In the genomic region with DNA sequence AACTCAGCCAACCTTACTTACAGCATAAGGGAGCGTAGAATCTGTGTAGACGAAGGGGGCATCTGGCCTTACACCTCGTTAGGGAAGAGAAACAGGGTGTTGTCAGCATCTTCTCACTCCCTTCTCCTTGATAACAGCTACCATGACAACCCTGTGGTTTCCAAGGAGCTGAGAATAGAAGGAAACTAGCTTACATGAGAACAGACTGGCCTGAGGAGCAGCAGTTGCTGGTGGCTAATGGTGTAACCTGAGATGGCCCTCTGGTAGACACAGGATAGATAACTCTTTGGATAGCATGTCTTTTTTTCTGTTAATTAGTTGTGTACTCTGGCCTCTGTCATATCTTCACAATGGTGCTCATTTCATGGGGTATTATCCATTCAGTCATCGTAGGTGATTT, we compare ENCODE assay signal across 23 cellular contexts. TPM values are rescaled to one million over a fixed set of nuclear protein-coding genes. Genes with fewer than 3 reads are reported as not detected.
DNase-seq lines count a peak whose midpoint lies in the region; ATAC-seq and TF ChIP-seq lines count a peak whose summit lies in the region.
"Had no signal": no experiment of that assay in that cellular context is flagged by ENCODE, and none has a peak within 500 bp of the region (broad histone marks: within the 10 kb centered on the region; RNA-seq: fewer than 3 reads in every experiment).

No MANE protein-coding gene starts in this region.

- H3K9me1 ChIP-seq in IMR-90 (ENCODE audit: insufficient read depth, low read length), result 0 out of 2 replicates have a peak, but pooled peaks cover 3% of the 10 kb centered on the region

- no peak overlapping the region for H3K4me3 ChIP-seq in IMR-90 (ENCODE audit: insufficient read depth, low read depth, low read length)
- no peak overlapping the region for H3K4me3 ChIP-seq in thyroid gland (replicated peaks in 1 of 3)
- no peak overlapping the region for H3K4me3 ChIP-seq in testis
- H3K4me3 ChIP-seq: esophagus muscularis mucosa, gastroesophageal sphincter, left ventricle myocardium inferior had no signal

- peaks cover 0 to 2% (median 0%) of the 10 kb centered on the region in 5 donors for H3K27me3 Mint-ChIP-seq in naive thymus-derived CD8-positive, alpha-beta T cell

- H2AK9ac ChIP-seq in IMR-90 (replicated peaks; ENCODE audit: low read depth, low read length, poor library complexity), result no peak overlapping the region

- TF ChIP-seq POLR2A in IMR-90 (IDR thresholded peaks at IDR 0.05; ENCODE audit: low read depth, low read length) (no peak), thyroid gland (IDR thresholded peaks at IDR 0.05) (no peak), testis (IDR thresholded peaks at IDR 0.05) (no peak)

- no TSS peak for BruUV-seq in IMR-90 (replicated peaks; lab: Mats Ljungman, UMichigan)

- no peak overlapping the region for H2BK5ac ChIP-seq in IMR-90 (ENCODE audit: low read depth, low read length, poor library complexity, severe bottlenecking)

- no peak overlapping the region for H3K14ac ChIP-seq in IMR-90 (replicated peaks; ENCODE audit: low read depth, low read length)

- no peak overlapping the region for H4K5ac ChIP-seq in IMR-90 (ENCODE audit: low read depth, low read length)

- no CpG with 5 or more reads among the region's 4 CpGs for WGBS in IMR-90 (ENCODE audit: extremely low coverage in 2 of 2, insufficient read length in 1 of 2), 2 experiments
- WGBS in thyroid gland, 2 donors, result 95 to 100% methylated on average over 4 of the region's 4 CpGs
- 78 to 100% methylated on average over 4 of the region's 4 CpGs for WGBS in testis, 2 donors

- no peak overlapping the region for H3K4me2 ChIP-seq in IMR-90 (ENCODE audit: low read depth, low read length)

- H3K56ac ChIP-seq in IMR-90 (ENCODE audit: extremely low read depth, insufficient read depth, low read length), result no peak overlapping the region

- H3K4me1 Mint-ChIP-seq in naive thymus-derived CD8-positive, alpha-beta T cell, result peaks cover 0 to 12% (median 0%) of the 10 kb centered on the region in 4 donors

- no peak overlapping the region for H4K91ac ChIP-seq in IMR-90 (ENCODE audit: insufficient read depth, low read depth, low read length)

- H2BK15ac ChIP-seq in IMR-90 (ENCODE audit: low read depth, low read length), result no peak overlapping the region

- H3K79me1 ChIP-seq in IMR-90 (ENCODE audit: low read depth in 1 of 2, low read length in 2 of 2), result no peaks in the 10 kb centered on the region

- H3K4ac ChIP-seq in IMR-90 (ENCODE audit: low read depth, low read length), result no peak overlapping the region

- H3K27me3 ChIP-seq in IMR-90 (ENCODE audit: control insufficient read depth, insufficient read depth, low read length) (peaks cover 18% of the 10 kb centered on the region), thyroid gland (no peaks in the 10 kb centered on the region), testis (no peaks in the 10 kb centered on the region)
- H3K27me3 ChIP-seq: esophagus muscularis mucosa, gastroesophageal sphincter had no signal

- no peak overlapping the region for H3K4me3 Mint-ChIP-seq in naive thymus-derived CD8-positive, alpha-beta T cell
- H3K4me3 Mint-ChIP-seq: activated CD4-positive, alpha-beta memory T cell treated with anti-CD3 and anti-CD28 coated beads for 36 hours; CD8-positive, alpha-beta T cell had no signal

- H2BK20ac ChIP-seq in IMR-90 (ENCODE audit: low read depth, low read length), result 0 out of 2 replicates have a peak overlapping the region, but pooled peaks have one; percentile 3

- H3K27ac Mint-ChIP-seq in naive thymus-derived CD8-positive, alpha-beta T cell, result no peak overlapping the region
- H3K27ac Mint-ChIP-seq: activated CD4-positive, alpha-beta memory T cell treated with anti-CD3 and anti-CD28 coated beads for 36 hours; CD8-positive, alpha-beta T cell had no signal

- CTCF ChIA-PET in IMR-90 (lab: Yijun Ruan, JAX), result no interaction called here

- no peaks in the 10 kb centered on the region for H3K36me3 Mint-ChIP-seq in naive thymus-derived CD8-positive, alpha-beta T cell
- H3K36me3 Mint-ChIP-seq: activated CD4-positive, alpha-beta memory T cell treated with anti-CD3 and anti-CD28 coated beads for 36 hours; CD8-positive, alpha-beta T cell had no signal

- dilution Hi-C loops in IMR-90 (cut with HindIII; ENCODE audit: low sequenced_read_pairs, unreplicated experiment), result no loop called here

- no peak overlapping the region for H2AFZ ChIP-seq in IMR-90 (replicated peaks; ENCODE audit: low read length, poor library complexity)

- H3K23ac ChIP-seq in IMR-90 (ENCODE audit: low read depth, low read length), result no peak overlapping the region

- H3K9ac ChIP-seq in IMR-90 (ENCODE audit: low read depth, low read length), result no peak overlapping the region

- H3K4me1 ChIP-seq in IMR-90 (ENCODE audit: control insufficient read depth, insufficient read depth, low read length) (peaks cover 9% of the 10 kb centered on the region; the same call in 1 of the 2 replicates), thyroid gland (no peaks in the 10 kb centered on the region), testis (peaks cover 3% of the 10 kb centered on the region)
- H3K4me1 ChIP-seq: esophagus muscularis mucosa, gastroesophageal sphincter, left ventricle myocardium inferior had no signal

- TF ChIP-seq CTCF in IMR-90 (conservative IDR thresholded peaks at IDR 0.05; ENCODE audit: low read depth, low read length) (no peak), thyroid gland (IDR thresholded peaks at IDR 0.05) (no peak), testis (IDR thresholded peaks at IDR 0.05) (no peak)

- no peak for TF ChIP-seq RAD21 in IMR-90 (IDR thresholded peaks at IDR 0.05; ENCODE audit: low read length)

- no peak overlapping the region for H3K18ac ChIP-seq in IMR-90 (ENCODE audit: low read depth, low read length)

- H3K36me3 ChIP-seq in IMR-90 (ENCODE audit: control insufficient read depth, insufficient read depth, low read length), result no peaks in the 10 kb centered on the region
- H3K36me3 ChIP-seq in thyroid gland, result no peaks in the 10 kb centered on the region
- H3K36me3 ChIP-seq in testis (ENCODE audit: low read depth, missing control alignments), result no peaks in the 10 kb centered on the region
- H3K36me3 ChIP-seq: esophagus muscularis mucosa, gastroesophageal sphincter, left ventricle myocardium inferior, WERI-Rb-1 had no signal

- no peak overlapping the region for H4K8ac ChIP-seq in IMR-90 (ENCODE audit: low read depth in 2 of 2, low read length in 2 of 2)

- H2BK120ac ChIP-seq in IMR-90 (ENCODE audit: low read depth, low read length), result no peak overlapping the region

- no peaks in the 10 kb centered on the region for H4K20me1 ChIP-seq in IMR-90 (ENCODE audit: insufficient read depth, low read length)

- H3K9me3 Mint-ChIP-seq in naive thymus-derived CD8-positive, alpha-beta T cell, result no peaks in the 10 kb centered on the region
- H3K9me3 Mint-ChIP-seq: activated CD4-positive, alpha-beta memory T cell treated with anti-CD3 and anti-CD28 coated beads for 36 hours; CD8-positive, alpha-beta T cell had no signal

- POLR2A ChIA-PET in IMR-90 (lab: Charles Lee; ENCODE audit: unreplicated experiment), result interaction anchor here (0.6 kb wide), 1 partner anchor 12 kb away, joined by 3 read pairs; no protein-coding TSS in a partner anchor
- POLR2A ChIA-PET in naive thymus-derived CD8-positive, alpha-beta T cell (lab: Charles Lee), result no interaction called here

- no peak overlapping the region for H3K27ac ChIP-seq in IMR-90 (ENCODE audit: insufficient read depth, low read length)
- no peak overlapping the region for H3K27ac ChIP-seq in thyroid gland
- no peak overlapping the region for H3K27ac ChIP-seq in testis
- H3K27ac ChIP-seq: esophagus muscularis mucosa, gastroesophageal sphincter, left ventricle myocardium inferior, WERI-Rb-1 had no signal

- peak; percentile 35 for DNase-seq in DMS 273 treated with DMSO at 0.1 percent for 48 hours (lab: John Stamatoyannopoulos, UW)
- peak; percentile 27 for DNase-seq in IMR-90
- DNase-seq in NCI-H748 treated with DMSO at 0.1 percent for 48 hours (lab: John Stamatoyannopoulos, UW), result peak; percentile 1
- DNase-seq in left kidney (ENCODE audit: low read depth, low spot score), result peak; percentile 15
- no peak for DNase-seq in stimulated activated naive CD8-positive, alpha-beta T cell treated with anti-CD3 and anti-CD28 coated beads, Interleukin-15, Interleukin-2, amounts not matched to agents 100 U/mL and 50 U/mL, for 24 hours
- DNase-seq in thyroid gland, result no peak
- no peak for DNase-seq in naive thymus-derived CD8-positive, alpha-beta T cell
- DNase-seq in testis, result no peak
- DNase-seq: activated CD4-positive, alpha-beta memory T cell treated with anti-CD3 and anti-CD28 coated beads for 36 hours; activated naive CD4-positive, alpha-beta T cell treated with Interleukin-2 at 50 U/mL for 16 hours; activated T-cell treated with anti-CD3 and anti-CD28 coated beads, Interleukin-2, amount 50 U/mL, for 1 hour; CD8-positive, alpha-beta T cell; effector CD4-positive, alpha-beta T cell; Karpas-422; left ventricle myocardium inferior; NCI-H1436 treated with DMSO at 0.1 percent for 48 hours; NCI-H774; T-helper 2 cell; WERI-Rb-1 had no signal

- no peak overlapping the region for H2AK5ac ChIP-seq in IMR-90 (ENCODE audit: low read depth, low read length)

- in situ Hi-C loops in IMR-90 (cut with MboI; ENCODE audit: low sequenced_read_pairs), result no loop called here

- no peak for ATAC-seq in IMR-90 (ENCODE audit: low read depth)
- no peak for ATAC-seq in stimulated activated naive CD8-positive, alpha-beta T cell treated with anti-CD3 and anti-CD28 coated beads, Interleukin-15, Interleukin-2, amounts not matched to agents 100 U/mL and 50 U/mL, for 24 hours
- no peak for ATAC-seq in naive thymus-derived CD8-positive, alpha-beta T cell
- ATAC-seq: CD8-positive, alpha-beta T cell; gastroesophageal sphincter had no signal

- intact Hi-C loops in IMR-90 (cut with micrococcal nuclease) (no loop called here), thyroid gland (cut with DNase I) (no loop called here), testis (cut with DNase I; ENCODE audit: low total_unique reads) (no loop called here)

- H3K9me3 ChIP-seq in IMR-90 (ENCODE audit: control insufficient read depth, insufficient read depth, low read length) (no peaks in the 10 kb centered on the region), thyroid gland (no peaks in the 10 kb centered on the region), testis (no peaks in the 10 kb centered on the region)
- H3K9me3 ChIP-seq: esophagus muscularis mucosa, gastroesophageal sphincter, left ventricle myocardium inferior had no signal

RNA-seq across cellular contexts. Expression of gene PLP1, which starts 14.6 kb away (rescaled TPM):
- total RNA-seq in IMR-90 (2012; rRNA removed), result 0.18 and 0.28 TPM in 2 replicates
- polyA plus RNA-seq in IMR-90 (2012; rRNA removed), result 0.60 and 0.62 TPM in 2 replicates
- polyA plus RNA-seq in IMR-90 (2012; cell fraction: cytosol; rRNA removed), result 0.12 and 1.2 TPM in 2 replicates
- 0.36 and 0.63 TPM in 2 replicates for polyA plus RNA-seq in IMR-90 (2012; cell fraction: nucleus; rRNA removed; ENCODE audit: low replicate concordance)
- total RNA-seq in thyroid gland, result 1 to 10 TPM in 3 of 4 donors, under 1 TPM in 1; 0.33 to 2.2 (median 1.5) TPM
- total RNA-seq in naive thymus-derived CD8-positive, alpha-beta T cell, result not detected
- not detected for polyA plus RNA-seq in naive thymus-derived CD8-positive, alpha-beta T cell
- total RNA-seq in testis, result 100 to 1,000 TPM; 111 to 119 TPM
- polyA plus RNA-seq in testis (ENCODE audit: insufficient read depth, low read depth, low replicate concordance), result 79.7 TPM
- total RNA-seq: activated CD4-positive, alpha-beta memory T cell treated with anti-CD3 and anti-CD28 coated beads for 36 hours; CD8-positive, alpha-beta T cell; mononuclear cell; renal cortical epithelial cell had no signal

RNA-seq across cellular contexts. Expression of gene RAB9B, which starts 40.8 kb away (rescaled TPM):
- total RNA-seq in IMR-90 (2012; rRNA removed), result 0.90 and 1.1 TPM in 2 replicates
- 0.34 and 0.58 TPM in 2 replicates for polyA plus RNA-seq in IMR-90 (2012; rRNA removed)
- 0.05 and 0.14 TPM in 2 replicates for polyA plus RNA-seq in IMR-90 (2012; cell fraction: cytosol; rRNA removed)
- polyA plus RNA-seq in IMR-90 (2012; cell fraction: nucleus; rRNA removed; ENCODE audit: low replicate concordance), result 0.08 and 1.2 TPM in 2 replicates
- total RNA-seq in thyroid gland, result 1 to 10 TPM; 1.9 to 4.1 (median 2.9) TPM
- under 1 TPM; 0.49 to 0.52 TPM for total RNA-seq in naive thymus-derived CD8-positive, alpha-beta T cell
- under 1 TPM in 2 of 3 donors, not detected in 1; 0.14 to 0.69 TPM for polyA plus RNA-seq in naive thymus-derived CD8-positive, alpha-beta T cell
- 1 to 10 TPM; 2.6 to 3.0 TPM for total RNA-seq in testis
- 3.8 TPM for polyA plus RNA-seq in testis (ENCODE audit: insufficient read depth, low read depth, low replicate concordance)

Comparison
In these comparisons a context has a peak if more than half of its experiments do, and no peak if none do; other contexts are left out.
1. DNase-seq: peak in DMS 273 treated with DMSO at 0.1 percent for 48 hours (single experiment), IMR-90 (single experiment), NCI-H748 treated with DMSO at 0.1 percent for 48 hours (single experiment) and left kidney (single experiment); none in stimulated activated naive CD8-positive, alpha-beta T cell treated with anti-CD3 and anti-CD28 coated beads, Interleukin-15, Interleukin-2, amounts not matched to agents 100 U/mL and 50 U/mL, for 24 hours (single experiment), thyroid gland (0 of 2), naive thymus-derived CD8-positive, alpha-beta T cell (0 of 10) and testis (single experiment).
2. RNA of gene PLP1, which starts 14.6 kb away (total RNA-seq): 111 to 119 TPM in testis; 0.33 to 2.2 TPM in thyroid gland, 0.18 to 0.28 TPM in IMR-90 and not detected in naive thymus-derived CD8-positive, alpha-beta T cell; every median in the first group is over 10 times any median in the second.